In the genomic region with DNA sequence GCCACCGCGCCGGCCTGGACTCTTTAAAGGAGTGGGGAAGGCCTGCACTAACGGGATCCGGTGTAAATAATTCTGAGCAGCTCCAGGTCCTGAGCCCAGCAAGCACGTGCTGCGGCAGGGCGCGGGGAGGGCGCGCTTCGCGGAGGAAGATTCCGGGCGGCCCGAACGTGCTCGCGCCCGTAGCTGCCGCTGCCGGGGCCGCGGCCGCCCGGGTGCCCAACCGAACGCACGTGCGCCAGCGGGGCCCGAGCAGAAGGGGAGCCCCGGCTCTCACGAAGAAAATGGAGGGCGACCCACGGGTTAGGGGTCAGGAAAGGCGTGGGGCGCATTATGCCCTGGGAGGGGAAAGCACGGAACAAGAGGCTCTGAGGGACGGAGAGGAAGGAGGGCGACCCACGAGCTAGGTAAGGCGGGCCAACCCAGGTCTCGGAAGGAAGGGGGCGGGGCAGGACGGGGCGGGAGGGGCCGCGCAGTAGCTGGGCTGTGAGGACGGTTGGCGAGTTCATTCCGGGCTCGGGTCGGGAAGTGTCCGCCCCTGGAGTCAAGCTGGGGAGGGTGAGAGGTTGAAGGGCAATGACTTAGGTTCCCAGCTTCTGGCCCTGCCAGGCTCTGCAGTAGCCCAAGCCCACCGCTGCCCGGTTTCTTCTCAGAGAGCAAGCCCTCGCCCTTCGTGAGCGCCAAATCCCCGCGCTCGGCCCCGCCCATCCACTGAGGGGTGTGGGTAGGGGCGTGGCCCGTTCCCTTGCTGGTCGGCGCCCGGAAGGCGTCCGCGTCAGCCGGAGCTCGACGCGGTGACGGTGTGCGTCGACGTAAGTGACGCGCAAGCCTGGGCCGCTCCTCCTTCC, we compare ENCODE assay signal across 8 cellular contexts. TPM values are rescaled to one million over a fixed set of nuclear protein-coding genes. Genes with fewer than 3 reads are reported as not detected.
DNase-seq lines count a peak whose midpoint lies in the region; ATAC-seq and TF ChIP-seq lines count a peak whose summit lies in the region.

A gene with protein sequence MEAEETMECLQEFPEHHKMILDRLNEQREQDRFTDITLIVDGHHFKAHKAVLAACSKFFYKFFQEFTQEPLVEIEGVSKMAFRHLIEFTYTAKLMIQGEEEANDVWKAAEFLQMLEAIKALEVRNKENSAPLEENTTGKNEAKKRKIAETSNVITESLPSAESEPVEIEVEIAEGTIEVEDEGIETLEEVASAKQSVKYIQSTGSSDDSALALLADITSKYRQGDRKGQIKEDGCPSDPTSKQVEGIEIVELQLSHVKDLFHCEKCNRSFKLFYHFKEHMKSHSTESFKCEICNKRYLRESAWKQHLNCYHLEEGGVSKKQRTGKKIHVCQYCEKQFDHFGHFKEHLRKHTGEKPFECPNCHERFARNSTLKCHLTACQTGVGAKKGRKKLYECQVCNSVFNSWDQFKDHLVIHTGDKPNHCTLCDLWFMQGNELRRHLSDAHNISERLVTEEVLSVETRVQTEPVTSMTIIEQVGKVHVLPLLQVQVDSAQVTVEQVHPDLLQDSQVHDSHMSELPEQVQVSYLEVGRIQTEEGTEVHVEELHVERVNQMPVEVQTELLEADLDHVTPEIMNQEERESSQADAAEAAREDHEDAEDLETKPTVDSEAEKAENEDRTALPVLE (plus strand): TSS at position 195 of the 845 bp plus-strand sequence. CDS start 1,140 bp downstream, outside the sequence.

- TF ChIP-seq CTCF in GM06990 (IDR thresholded peaks at IDR 0.05; ENCODE audit: insufficient read depth, low read length, poor library complexity, severe bottlenecking) (no peak), osteoblast (IDR thresholded peaks at IDR 0.05; ENCODE audit: extremely low read depth, low read depth, low read length) (no peak), thoracic aorta (IDR thresholded peaks at IDR 0.05) (peak; percentile 22)

- H3K4me2 ChIP-seq in osteoblast (ENCODE audit: insufficient read depth, low read length), result peak within 1 kb of the TSS; percentile 96

- H3K79me2 ChIP-seq in osteoblast (ENCODE audit: insufficient read depth, low read length), result peaks cover 45% of the 10 kb centered on the region

- peak within 1 kb of the TSS; percentile 96 for H3K27ac ChIP-seq in osteoblast (ENCODE audit: low read depth, low read length)
- H3K27ac ChIP-seq in thoracic aorta, result peak within 1 kb of the TSS; percentile 92 to 95

- no peaks in the 10 kb centered on the region for H4K20me1 ChIP-seq in osteoblast (ENCODE audit: insufficient read depth, low read length)

- peak within 1 kb of the TSS; percentile 95 to 96 for H3K27ac Mint-ChIP-seq in activated naive CD4-positive, alpha-beta T cell treated with anti-CD3 and anti-CD28 coated beads, Interleukin-2, amount 50 U/mL, for 72 hours

- peaks cover 15 to 43% of the 10 kb centered on the region in 2 donors for H3K36me3 Mint-ChIP-seq in activated naive CD4-positive, alpha-beta T cell treated with anti-CD3 and anti-CD28 coated beads, Interleukin-2, amount 50 U/mL, for 72 hours

- H3K9me3 ChIP-seq in osteoblast (ENCODE audit: low read depth, low read length), result no peaks in the 10 kb centered on the region
- H3K9me3 ChIP-seq in thoracic aorta, result no peaks in the 10 kb centered on the region

- H3K27me3 ChIP-seq in GM06990 (replicated peaks; ENCODE audit: control insufficient read depth, insufficient read depth, low read length) (no peaks in the 10 kb centered on the region), osteoblast (ENCODE audit: insufficient read depth, low read length) (no peaks in the 10 kb centered on the region), thoracic aorta (replicated peaks; ENCODE audit: insufficient read depth) (no peaks in the 10 kb centered on the region)

- no peaks in the 10 kb centered on the region for H3K9me3 Mint-ChIP-seq in activated naive CD4-positive, alpha-beta T cell treated with anti-CD3 and anti-CD28 coated beads, Interleukin-2, amount 50 U/mL, for 72 hours

- no peaks in the 10 kb centered on the region for H3K36me3 ChIP-seq in GM06990 (ENCODE audit: control insufficient read depth, insufficient read depth, low read length)
- H3K36me3 ChIP-seq in osteoblast (ENCODE audit: insufficient read depth, low read length), result peaks cover 24% of the 10 kb centered on the region
- no peaks in the 10 kb centered on the region for H3K36me3 ChIP-seq in thoracic aorta

- H3K4me1 ChIP-seq in osteoblast (ENCODE audit: insufficient read depth, low read length), result peaks cover 17% of the 10 kb centered on the region
- H3K4me1 ChIP-seq in thoracic aorta (ENCODE audit: control insufficient read depth in 1 of 2, low read depth in 2 of 2), result peaks cover 18 to 36% of the 10 kb centered on the region in 2 donors

- H2AFZ ChIP-seq in osteoblast (ENCODE audit: low read length), result peak within 1 kb of the TSS; percentile 97

- ATAC-seq in HG02588 (IDR thresholded peaks at IDR 0.05; ENCODE audit: unreplicated experiment), result peak; percentile 95
- ATAC-seq in SK-N-SH treated with all-trans-retinoic acid at 6 μM for 48 hours, result peak; percentile 94
- peak; percentile 95 to 96 for ATAC-seq in activated naive CD4-positive, alpha-beta T cell treated with anti-CD3 and anti-CD28 coated beads, Interleukin-2, amount 50 U/mL, for 72 hours
- ATAC-seq in thoracic aorta (ENCODE audit: insufficient number of reproducible peaks, low FRiP score, low read depth), result peak; percentile 96

- peak within 1 kb of the TSS; percentile 76 for H3K4me3 ChIP-seq in GM06990 (replicated peaks; ENCODE audit: low read depth, low read length)
- peak within 1 kb of the TSS; percentile 95 for H3K4me3 ChIP-seq in osteoblast (ENCODE audit: insufficient read depth, low read length)
- H3K4me3 ChIP-seq in thoracic aorta, result peak within 1 kb of the TSS; percentile 81

- peak; percentile 99 for DNase-seq in GM06990 (ENCODE audit: extremely low read depth, insufficient read length)
- peak; percentile 95 for DNase-seq in NCI-H1092 (lab: John Stamatoyannopoulos, UW)
- peak; percentile 97 for DNase-seq in activated naive CD4-positive, alpha-beta T cell treated with anti-CD3 and anti-CD28 coated beads, Interleukin-2, amount 50 U/mL, for 72 hours (ENCODE audit: low spot score in 2 of 2)
- DNase-seq in glomerular visceral epithelial cell (ENCODE audit: extremely low spot score), result peak; percentile 98
- peak; percentile 98 for DNase-seq in osteoblast (ENCODE audit: insufficient read length, low spot score, missing footprints)
- DNase-seq in thoracic aorta (ENCODE audit: low spot score), result peak; percentile 84

TF ChIP-seq in SK-N-SH treated with all-trans-retinoic acid at 6 μM for 48 hours, 23 proteins besides CTCF, POLR2A, EP300 and RAD21 (continues in another document):
- TF ChIP-seq, protein P1, sequence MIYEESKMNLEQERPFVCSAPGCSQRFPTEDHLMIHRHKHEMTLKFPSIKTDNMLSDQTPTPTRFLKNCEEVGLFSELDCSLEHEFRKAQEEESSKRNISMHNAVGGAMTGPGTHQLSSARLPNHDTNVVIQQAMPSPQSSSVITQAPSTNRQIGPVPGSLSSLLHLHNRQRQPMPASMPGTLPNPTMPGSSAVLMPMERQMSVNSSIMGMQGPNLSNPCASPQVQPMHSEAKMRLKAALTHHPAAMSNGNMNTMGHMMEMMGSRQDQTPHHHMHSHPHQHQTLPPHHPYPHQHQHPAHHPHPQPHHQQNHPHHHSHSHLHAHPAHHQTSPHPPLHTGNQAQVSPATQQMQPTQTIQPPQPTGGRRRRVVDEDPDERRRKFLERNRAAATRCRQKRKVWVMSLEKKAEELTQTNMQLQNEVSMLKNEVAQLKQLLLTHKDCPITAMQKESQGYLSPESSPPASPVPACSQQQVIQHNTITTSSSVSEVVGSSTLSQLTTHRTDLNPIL (CRISPR knock-in tag; IDR thresholded peaks at IDR 0.05; ENCODE audit: low read depth), result no peak
- TF ChIP-seq BACH2 (CRISPR knock-in tag; IDR thresholded peaks at IDR 0.05; ENCODE audit: borderline replicate concordance) (no peak), CSDC2 (CRISPR knock-in tag; IDR thresholded peaks at IDR 0.05) (peak; percentile 81; the same call in 1 of the 2 replicates), ZNF565 (CRISPR knock-in tag; conservative IDR thresholded peaks at IDR 0.05; ENCODE audit: low read depth) (no peak), ZC3H10 (CRISPR knock-in tag; IDR thresholded peaks at IDR 0.05) (peak; percentile 58; the same call in 1 of the 2 replicates), RARB (CRISPR knock-in tag; IDR thresholded peaks at IDR 0.05) (no peak)
- TF ChIP-seq, protein P2, sequence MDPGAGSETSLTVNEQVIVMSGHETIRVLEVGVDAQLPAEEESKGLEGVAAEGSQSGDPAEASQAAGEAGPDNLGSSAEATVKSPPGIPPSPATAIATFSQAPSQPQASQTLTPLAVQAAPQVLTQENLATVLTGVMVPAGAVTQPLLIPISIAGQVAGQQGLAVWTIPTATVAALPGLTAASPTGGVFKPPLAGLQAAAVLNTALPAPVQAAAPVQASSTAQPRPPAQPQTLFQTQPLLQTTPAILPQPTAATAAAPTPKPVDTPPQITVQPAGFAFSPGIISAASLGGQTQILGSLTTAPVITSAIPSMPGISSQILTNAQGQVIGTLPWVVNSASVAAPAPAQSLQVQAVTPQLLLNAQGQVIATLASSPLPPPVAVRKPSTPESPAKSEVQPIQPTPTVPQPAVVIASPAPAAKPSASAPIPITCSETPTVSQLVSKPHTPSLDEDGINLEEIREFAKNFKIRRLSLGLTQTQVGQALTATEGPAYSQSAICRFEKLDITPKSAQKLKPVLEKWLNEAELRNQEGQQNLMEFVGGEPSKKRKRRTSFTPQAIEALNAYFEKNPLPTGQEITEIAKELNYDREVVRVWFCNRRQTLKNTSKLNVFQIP (CRISPR knock-in tag; IDR thresholded peaks at IDR 0.05; ENCODE audit: borderline replicate concordance, low read depth), result no peak

RNA-seq across cellular contexts. Expression of the gene that starts here (rescaled TPM):
- 10 to 100 TPM; 23.8 to 42.9 TPM for total RNA-seq in activated naive CD4-positive, alpha-beta T cell treated with anti-CD3 and anti-CD28 coated beads, Interleukin-2, amount 50 U/mL, for 72 hours
- total RNA-seq in osteoblast, result 31.1 and 39.8 TPM in 2 replicates
- 10 to 100 TPM; 22.5 to 35.4 TPM for total RNA-seq in thoracic aorta

Comparison
In these comparisons a context has a peak if more than half of its experiments do, and no peak if none do; other contexts are left out.
1. Peak in every context shown above with its lines: DNase-seq, ATAC-seq, H3K4me3 ChIP-seq and H3K27ac ChIP-seq.